In the genomic region with DNA sequence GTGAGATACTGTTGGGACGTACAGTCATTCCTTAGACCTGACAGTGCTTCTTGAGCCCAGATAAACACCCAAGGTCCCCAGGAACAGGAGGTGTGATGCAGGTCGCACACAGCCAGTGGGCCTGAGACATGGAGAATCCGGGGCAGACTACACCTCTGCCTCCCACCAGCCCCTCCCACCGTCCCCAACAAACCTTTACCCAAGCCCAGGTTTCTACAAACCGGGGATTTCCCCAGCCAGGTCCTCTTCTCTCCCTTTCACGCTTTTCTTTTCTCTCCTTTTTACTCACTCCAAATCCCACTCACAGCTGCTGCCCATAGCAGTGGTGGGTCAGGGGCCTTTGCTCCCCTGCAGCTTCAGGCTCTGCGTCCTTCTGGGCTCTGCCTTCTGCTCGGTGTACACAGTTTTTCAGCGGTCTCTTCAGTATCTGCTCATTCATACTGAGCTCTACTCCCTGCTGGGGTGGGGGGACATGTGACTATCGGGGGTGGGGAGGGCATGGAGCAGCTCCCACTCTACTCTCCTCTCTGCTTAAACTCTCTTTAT, we compare ENCODE assay signal across 21 cellular contexts. TPM values are rescaled to one million over a fixed set of nuclear protein-coding genes. Genes with fewer than 3 reads are reported as not detected.
DNase-seq lines count a peak whose midpoint lies in the region; ATAC-seq and TF ChIP-seq lines count a peak whose summit lies in the region.
"Had no signal": no experiment of that assay in that cellular context is flagged by ENCODE, and none has a peak within 500 bp of the region (broad histone marks: within the 10 kb centered on the region; RNA-seq: fewer than 3 reads in every experiment).

No MANE protein-coding gene starts in this region.

- POLR2A ChIA-PET in GM10248 (lab: Yijun Ruan, JAX) (no interaction called here), HEK293 (lab: Yijun Ruan, JAX) (no interaction called here)

- no peak for ATAC-seq in GM23338
- ATAC-seq in HG02938 (IDR thresholded peaks at IDR 0.05; ENCODE audit: unreplicated experiment) = no peak
- ATAC-seq: A549; CD8-positive, alpha-beta T cell had no signal

- no peaks in the 10 kb centered on the region for H4K20me1 ChIP-seq in GM23338 (replicated peaks; ENCODE audit: insufficient read depth)

- H3K27ac ChIP-seq in HEK293 (ENCODE audit: extremely low read depth, low read depth, low read length) (no peak overlapping the region), neuronal stem cell (replicated peaks; ENCODE audit: low read length) (no peak overlapping the region), GM23338 (ENCODE audit: low read depth) (no peak overlapping the region)
- H3K27ac ChIP-seq: A549, SK-N-MC had no signal

- no peak overlapping the region for H3K14ac ChIP-seq in neuronal stem cell (ENCODE audit: low read length)

- H2AFZ ChIP-seq in neuronal stem cell (ENCODE audit: low read length) = peak overlapping the region; percentile 69
- no peak overlapping the region for H2AFZ ChIP-seq in GM23338

- H3K4me1 Mint-ChIP-seq in GM23338 (peaks cover 40% of the 10 kb centered on the region), immature natural killer cell (peaks cover 2 to 25% of the 10 kb centered on the region in 2 donors)

- TF ChIP-seq CTCF in GM10248 (IDR thresholded peaks at IDR 0.05; ENCODE audit: control extremely low read depth, extremely low read depth, low read depth, missing control alignments) (no peak), HEK293 (tag by site-specific recombination; IDR thresholded peaks at IDR 0.05) (no peak), GM23338 (conservative IDR thresholded peaks at IDR 0.05; ENCODE audit: low read depth in 2 of 2) (no peak)

- H3K18ac ChIP-seq in neuronal stem cell (ENCODE audit: low read length) = no peak overlapping the region

- WGBS in neuronal stem cell (ENCODE audit: extremely low coverage in 2 of 2, insufficient read length in 2 of 2, insufficient replicate concordance in 1 of 2), 2 donors = no CpG with 5 or more reads among the region's 10 CpGs

- H3K27me3 ChIP-seq in neuronal stem cell (ENCODE audit: control insufficient read depth in 3 of 3, insufficient read depth in 3 of 3, low read depth in 1 of 3, low read length in 3 of 3) = peaks cover 3 to 12% (median 11%) of the 10 kb centered on the region in 3 experiments
- peaks cover 14% of the 10 kb centered on the region for H3K27me3 ChIP-seq in GM23338 (ENCODE audit: insufficient read depth)

- no peak overlapping the region for H2BK5ac ChIP-seq in neuronal stem cell (ENCODE audit: low read length)

- DNase-seq in GM10248 (ENCODE audit: extremely low spot score) (peak; percentile 36), ecto neural progenitor cell (ENCODE audit: low spot score) (peak; percentile 47), neuronal stem cell (ENCODE audit: low spot score) (no peak), GM23338 (ENCODE audit: low spot score) (no peak), immature natural killer cell (no peak)
- DNase-seq: Calu3; CD8-positive, alpha-beta T cell; DMS53; EL; GOT3; MM.1S; NCI-H1092 treated with DMSO at 0.1 percent for 48 hours; NCI-H2081 treated with DMSO at 0.1 percent for 48 hours; NCI-H510A; NCI-H748 treated with DMSO at 0.1 percent for 48 hours; SHP77 had no signal

- H2AK5ac ChIP-seq in neuronal stem cell (ENCODE audit: low read depth, low read length) = no peak overlapping the region

- H3F3A ChIP-seq in GM23338 (replicated peaks; ENCODE audit: low read depth) = no peaks in the 10 kb centered on the region

- CTCF ChIA-PET in GM10248 (lab: Yijun Ruan, JAX) (interaction anchor here (0.8 kb wide), 1 partner anchor 8 kb away, joined by 3 read pairs; no protein-coding TSS in a partner anchor), HEK293 (lab: Yijun Ruan, JAX) (interaction anchor here (0.6 to 1.3 kb wide), 5 partner anchors 44 to 272 kb away, joined by 3 to 6 read pairs (median 3); no protein-coding TSS in a partner anchor)

- no peak overlapping the region for H4K8ac ChIP-seq in neuronal stem cell (ENCODE audit: low read depth, low read length)

- H3K4me1 ChIP-seq in HEK293 (ENCODE audit: control insufficient read depth, insufficient read depth, low read length) = no peaks in the 10 kb centered on the region; the same call in 1 of the 2 replicates
- H3K4me1 ChIP-seq in neuronal stem cell (ENCODE audit: control insufficient read depth in 2 of 2, insufficient read depth in 1 of 2, low read depth in 1 of 2, low read length in 2 of 2) = peaks cover 14% of the 10 kb centered on the region in 2 donors
- peaks cover 17% of the 10 kb centered on the region; the same call in 1 of the 2 replicates for H3K4me1 ChIP-seq in GM23338 (ENCODE audit: insufficient read depth)

- H3K4ac ChIP-seq in neuronal stem cell (ENCODE audit: low read length) = no peak overlapping the region

- H3K27me3 Mint-ChIP-seq in GM23338 (ENCODE audit: insufficient read depth, low read depth, poor library complexity) (peaks cover 31% of the 10 kb centered on the region), immature natural killer cell (ENCODE audit: low read depth in 3 of 3) (peaks cover 14 to 21% (median 19%) of the 10 kb centered on the region in 3 donors)

- H3K9me3 ChIP-seq in HEK293 (ENCODE audit: control insufficient read depth, insufficient read depth, low read depth, low read length) (no peaks in the 10 kb centered on the region), neuronal stem cell (replicated peaks in 1 of 2; ENCODE audit: control insufficient read depth in 2 of 2, insufficient read depth in 1 of 2, low read depth in 1 of 2, low read length in 2 of 2) (peaks cover 9 to 14% of the 10 kb centered on the region in 2 donors)
- H3K9me3 ChIP-seq: A549 had no signal

- no peak overlapping the region for H4K91ac ChIP-seq in neuronal stem cell (ENCODE audit: low read depth, low read length, poor library complexity)

- peaks cover 7% of the 10 kb centered on the region; the same call in 1 of the 2 replicates for H3K9me2 ChIP-seq in GM23338 (ENCODE audit: insufficient read depth)

- H3K9me3 Mint-ChIP-seq in GM23338 = peaks cover 26% of the 10 kb centered on the region; the same call in 2 of the 3 replicates
- H3K9me3 Mint-ChIP-seq in immature natural killer cell = no peaks in the 10 kb centered on the region
- H3K9me3 Mint-ChIP-seq: CD8-positive, alpha-beta T cell had no signal

- H3K23ac ChIP-seq in neuronal stem cell (ENCODE audit: low read depth, low read length, poor library complexity) = no peak overlapping the region

- no peak overlapping the region for H3K9ac ChIP-seq in neuronal stem cell (ENCODE audit: low read depth, low read length, poor library complexity)

- H3K4me3 ChIP-seq in HEK293 (ENCODE audit: low read depth, low read length) (no peak overlapping the region), neuronal stem cell (ENCODE audit: low read length in 2 of 2) (no peak overlapping the region), GM23338 (no peak overlapping the region)
- H3K4me3 ChIP-seq: A549, SK-N-MC had no signal

- H3K79me2 ChIP-seq in GM23338 (replicated peaks; ENCODE audit: insufficient read depth) = no peaks in the 10 kb centered on the region

- H3K79me1 ChIP-seq in neuronal stem cell (ENCODE audit: low read depth, low read length) = no peaks in the 10 kb centered on the region

- H2BK12ac ChIP-seq in neuronal stem cell (ENCODE audit: low read length) = no peak overlapping the region

- H3K36me3 Mint-ChIP-seq in GM23338 (ENCODE audit: low read depth) (peaks cover 4% of the 10 kb centered on the region; the same call in 2 of the 3 replicates), immature natural killer cell (no peaks in the 10 kb centered on the region)
- H3K36me3 Mint-ChIP-seq: CD8-positive, alpha-beta T cell had no signal

- H3K27ac Mint-ChIP-seq in GM23338 (no peak overlapping the region), immature natural killer cell (peak overlapping the region in 1 of 6 donors; percentile 21)
- H3K27ac Mint-ChIP-seq: CD8-positive, alpha-beta T cell; IgD-negative memory B cell had no signal

- no peak overlapping the region for H3K4me3 Mint-ChIP-seq in GM23338
- no peak overlapping the region for H3K4me3 Mint-ChIP-seq in immature natural killer cell
- H3K4me3 Mint-ChIP-seq: CD8-positive, alpha-beta T cell had no signal

- H2BK15ac ChIP-seq in neuronal stem cell (ENCODE audit: low read length) = no peak overlapping the region

- H3K4me2 ChIP-seq in neuronal stem cell (ENCODE audit: insufficient read depth, low read length, poor library complexity, severe bottlenecking) (no peak overlapping the region), GM23338 (no peak overlapping the region)
- H3K4me2 ChIP-seq: A549 had no signal

- H2BK120ac ChIP-seq in neuronal stem cell (ENCODE audit: low read depth, low read length) = no peak overlapping the region

- H3K36me3 ChIP-seq in HEK293 (ENCODE audit: control insufficient read depth in 2 of 2, insufficient read depth in 1 of 2, low read length in 2 of 2) (no peaks in the 10 kb centered on the region), neuronal stem cell (replicated peaks in 1 of 2; ENCODE audit: control insufficient read depth in 2 of 2, insufficient read depth in 2 of 2, low read length in 2 of 2) (no peaks in the 10 kb centered on the region), GM23338 (ENCODE audit: insufficient read depth) (no peaks in the 10 kb centered on the region)

TF ChIP-seq in HEK293, 187 proteins besides CTCF, POLR2A, EP300 and RAD21 (continues in another document):
- peak; percentile 36; the same call in 1 of the 2 replicates for TF ChIP-seq EGR2 (tag by site-specific recombination; IDR thresholded peaks at IDR 0.05; ENCODE audit: low read depth)
- peak; percentile 64 for TF ChIP-seq ZIC2 (tag by site-specific recombination; IDR thresholded peaks at IDR 0.05)

TF ChIP-seq in GM23338, 12 proteins besides CTCF, POLR2A, EP300 and RAD21 (continues in another document):
- TF ChIP-seq, protein P1, sequence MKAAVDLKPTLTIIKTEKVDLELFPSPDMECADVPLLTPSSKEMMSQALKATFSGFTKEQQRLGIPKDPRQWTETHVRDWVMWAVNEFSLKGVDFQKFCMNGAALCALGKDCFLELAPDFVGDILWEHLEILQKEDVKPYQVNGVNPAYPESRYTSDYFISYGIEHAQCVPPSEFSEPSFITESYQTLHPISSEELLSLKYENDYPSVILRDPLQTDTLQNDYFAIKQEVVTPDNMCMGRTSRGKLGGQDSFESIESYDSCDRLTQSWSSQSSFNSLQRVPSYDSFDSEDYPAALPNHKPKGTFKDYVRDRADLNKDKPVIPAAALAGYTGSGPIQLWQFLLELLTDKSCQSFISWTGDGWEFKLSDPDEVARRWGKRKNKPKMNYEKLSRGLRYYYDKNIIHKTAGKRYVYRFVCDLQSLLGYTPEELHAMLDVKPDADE (IDR thresholded peaks at IDR 0.05) = no peak
- no peak for TF ChIP-seq NANOG (IDR thresholded peaks at IDR 0.05; ENCODE audit: borderline replicate concordance)

RNA-seq across cellular contexts. Expression of a gene that starts 4.8 kb away (rescaled TPM):
- polyA plus RNA-seq in neuronal stem cell (2013, experiment 1 of 2) = 2.0 TPM
- 1.8 TPM for polyA plus RNA-seq in neuronal stem cell (2013, experiment 2 of 2)
- 6.7 and 7.8 TPM in 2 replicates for total RNA-seq in GM23338 (2014; rRNA removed; shearing (Covaris generic))
- polyA plus RNA-seq in GM23338 (2016; fragmentation: Nextera tagmentation; extraction: Ambion mirVana) = 1.7 and 2.4 TPM in 2 replicates
- polyA plus RNA-seq in immature natural killer cell = 1 to 10 TPM in 2 of 3 donors, not detected in 1; 1.7 to 3.0 TPM

Comparison
In these comparisons a context has a peak if more than half of its experiments do, and no peak if none do; other contexts are left out.
1. DNase-seq: peak in GM10248 (single experiment) and ecto neural progenitor cell (single experiment); none in neuronal stem cell (single experiment), GM23338 (single experiment) and immature natural killer cell (0 of 3).